In genomic region chr10:16653223-16653622, GRCh38 we compare ENCODE assay signal across 22 cellular contexts.
A peak's percentile ranks its signal among the peaks of the same experiment; 100 is the strongest.
DNase-seq lines count a peak whose midpoint lies in the region; ATAC-seq and TF ChIP-seq lines count a peak whose summit lies in the region.
"Had no signal": no experiment of that assay in that cellular context is flagged by ENCODE, and none has a peak within 500 bp of the region (broad histone marks: within the 10 kb centered on the region; RNA-seq: fewer than 3 reads in every experiment).

No MANE protein-coding gene starts in this region.

- peak overlapping the region in 1 of 2 donors; percentile 20 for H3K4me3 Mint-ChIP-seq in activated T-cell treated with anti-CD3 and anti-CD28 coated beads, Interleukin-2, amount 50 U/mL, for 72 hours
- H3K4me3 Mint-ChIP-seq: activated naive CD8-positive, alpha-beta T cell treated with anti-CD3 and anti-CD28 coated beads, Interleukin-2, amount 10 ng/mL, durations not matched to agents 7 days and 5 days; brain; mesothelial cell of epicardium; nephron progenitor cell; T-helper 1 cell treated with Interleukin-12 subunit alpha and Interleukin-12 subunit beta and Interleukin-4 antibody, amounts not matched to agents 30 μg/mL and 1 μg/mL, for 36 hours had no signal

- H3K27ac ChIP-seq in lower lobe of right lung, result no peak overlapping the region
- H3K27ac ChIP-seq: BLaER1 treated with 17β-estradiol and CSF1 and Interleukin-3, amounts not matched to agents 10 nM and 100 nM; testis; vagina had no signal

- no peak for TF ChIP-seq CTCF in lower lobe of right lung (IDR thresholded peaks at IDR 0.05)

- ATAC-seq in activated T-cell treated with anti-CD3 and anti-CD28 coated beads, Interleukin-2, amount 50 U/mL, for 72 hours (replicated peaks in 1 of 2), result peak; percentile 52 to 60
- ATAC-seq in GM19372 (IDR thresholded peaks at IDR 0.05; ENCODE audit: low read depth, unreplicated experiment) (peak; percentile 70), HG02884 (IDR thresholded peaks at IDR 0.05; ENCODE audit: unreplicated experiment) (peak; percentile 66), lower lobe of right lung (no peak)
- ATAC-seq: sciatic nerve had no signal

- H3K4me1 ChIP-seq in lower lobe of right lung, result peaks cover 9% of the 10 kb centered on the region
- H3K4me1 ChIP-seq: BLaER1 treated with 17β-estradiol and CSF1 and Interleukin-3, amounts not matched to agents 10 nM and 100 nM; testis; vagina had no signal

- no peaks in the 10 kb centered on the region for H3K27me3 Mint-ChIP-seq in activated T-cell treated with anti-CD3 and anti-CD28 coated beads, Interleukin-2, amount 50 U/mL, for 72 hours (ENCODE audit: low read depth)
- H3K27me3 Mint-ChIP-seq: activated naive CD8-positive, alpha-beta T cell treated with anti-CD3 and anti-CD28 coated beads, Interleukin-2, amount 10 ng/mL, durations not matched to agents 7 days and 5 days; brain had no signal

- intact Hi-C loops in lower lobe of right lung (cut with DNase I), result no loop called here

- H3K4me3 ChIP-seq in lower lobe of right lung, result no peak overlapping the region
- H3K4me3 ChIP-seq: BLaER1 treated with 17β-estradiol and CSF1 and Interleukin-3, amounts not matched to agents 10 nM and 100 nM; PC-9; testis; vagina had no signal

- H3K36me3 ChIP-seq in lower lobe of right lung, result no peaks in the 10 kb centered on the region
- H3K36me3 ChIP-seq: BLaER1 treated with 17β-estradiol and CSF1 and Interleukin-3, amounts not matched to agents 10 nM and 100 nM; vagina had no signal

- peak in 1 of 2 donors; percentile 3 for DNase-seq in activated T-cell treated with anti-CD3 and anti-CD28 coated beads, Interleukin-2, amount 50 U/mL, for 72 hours
- DNase-seq in activated T-cell treated with anti-CD3 and anti-CD28 coated beads, Interleukin-2, amount 50 U/mL, for 1 hour, result no peak
- DNase-seq in inferior parietal cortex (ENCODE audit: extremely low spot score) (peak; percentile 20), lower lobe of right lung (no peak), kidney glomerular epithelial cell (lab: John Stamatoyannopoulos, UW) (no peak), NK-92 (lab: John Stamatoyannopoulos, UW; ENCODE audit: unreplicated experiment) (no peak)
- DNase-seq: activated CD8-positive, alpha-beta memory T cell treated with anti-CD3 and anti-CD28 coated beads for 24 hours; activated naive CD8-positive, alpha-beta T cell treated with anti-CD3 and anti-CD28 coated beads, Interleukin-2, amount 10 ng/mL, durations not matched to agents 7 days and 5 days; glutamatergic neuron; Kasumi-1; NCI-H1930; nephron progenitor cell; PC-9; testis had no signal

- H3K9me3 Mint-ChIP-seq in activated T-cell treated with anti-CD3 and anti-CD28 coated beads, Interleukin-2, amount 50 U/mL, for 72 hours, result no peaks in the 10 kb centered on the region
- H3K9me3 Mint-ChIP-seq: brain; mesothelial cell of epicardium; nephron progenitor cell; T-helper 1 cell treated with Interleukin-12 subunit alpha and Interleukin-12 subunit beta and Interleukin-4 antibody, amounts not matched to agents 30 μg/mL and 1 μg/mL, for 36 hours had no signal

- H3K27ac Mint-ChIP-seq in activated T-cell treated with anti-CD3 and anti-CD28 coated beads, Interleukin-2, amount 50 U/mL, for 72 hours, result no peak overlapping the region
- H3K27ac Mint-ChIP-seq: activated naive CD8-positive, alpha-beta T cell treated with anti-CD3 and anti-CD28 coated beads, Interleukin-2, amount 10 ng/mL, durations not matched to agents 7 days and 5 days; brain; mesothelial cell of epicardium; nephron progenitor cell; T-helper 1 cell treated with Interleukin-12 subunit alpha and Interleukin-12 subunit beta and Interleukin-4 antibody, amounts not matched to agents 30 μg/mL and 1 μg/mL, for 36 hours had no signal

- no peaks in the 10 kb centered on the region for H3K9me3 ChIP-seq in lower lobe of right lung
- H3K9me3 ChIP-seq: BLaER1 treated with 17β-estradiol and CSF1 and Interleukin-3, amounts not matched to agents 10 nM and 100 nM; testis; vagina had no signal

- peaks cover 22% of the 10 kb centered on the region for H3K4me1 Mint-ChIP-seq in activated T-cell treated with anti-CD3 and anti-CD28 coated beads, Interleukin-2, amount 50 U/mL, for 72 hours (ENCODE audit: low read depth)

- no peaks in the 10 kb centered on the region for H3K36me3 Mint-ChIP-seq in activated T-cell treated with anti-CD3 and anti-CD28 coated beads, Interleukin-2, amount 50 U/mL, for 72 hours (ENCODE audit: insufficient read depth in 2 of 2)
- H3K36me3 Mint-ChIP-seq: brain, mesothelial cell of epicardium had no signal

- H3K27me3 ChIP-seq in lower lobe of right lung (ENCODE audit: low read depth), result no peaks in the 10 kb centered on the region
- H3K27me3 ChIP-seq: BLaER1 treated with 17β-estradiol and CSF1 and Interleukin-3, amounts not matched to agents 10 nM and 100 nM; testis; vagina had no signal

Comparison
In these comparisons a context has a peak if more than half of its experiments do, and no peak if none do; other contexts are left out.
1. ATAC-seq: peak in activated T-cell treated with anti-CD3 and anti-CD28 coated beads, Interleukin-2, amount 50 U/mL, for 72 hours (2 of 2), GM19372 (single experiment) and HG02884 (single experiment); none in lower lobe of right lung (0 of 2).